22 cellular contexts compared by ENCODE assay signal in genomic region chr2:199477277-199477834, GRCh38. TPM values are rescaled to one million over a fixed set of nuclear protein-coding genes. Genes with fewer than 3 reads are reported as not detected.
DNase-seq lines count a peak whose midpoint lies in the region; ATAC-seq and TF ChIP-seq lines count a peak whose summit lies in the region.
"Had no signal": no experiment of that assay in that cellular context is flagged by ENCODE, and none has a peak within 500 bp of the region (broad histone marks: within the 10 kb centered on the region; RNA-seq: fewer than 3 reads in every experiment).

No MANE protein-coding gene starts in this region.

- H3F3A ChIP-seq in OCI-LY1 (ENCODE audit: insufficient read depth, low read length): no peaks in the 10 kb centered on the region

- H3K27me3 Mint-ChIP-seq in endodermal cell (ENCODE audit: insufficient read depth): peaks cover 48% of the 10 kb centered on the region

- TF ChIP-seq CTCF in OCI-LY1 (IDR thresholded peaks at IDR 0.05; ENCODE audit: low read length): no peak
- TF ChIP-seq CTCF in endodermal cell (conservative IDR thresholded peaks at IDR 0.05): no peak
- TF ChIP-seq CTCF in transverse colon (IDR thresholded peaks at IDR 0.05): peak in 1 of 5 experiments; percentile 0

- H3K27ac Mint-ChIP-seq in endodermal cell: no peak overlapping the region
- H3K27ac Mint-ChIP-seq: CD4-positive, alpha-beta memory T cell; H9; HFFc6 had no signal

- WGBS in endodermal cell (ENCODE audit: insufficient coverage in 1 of 2, insufficient read length in 1 of 2), 2 experiments: 83% methylated on average over 2 of the region's 2 CpGs; no CpG with 5 or more reads in 1 of the 2 experiments
- 28 to 54% methylated on average over 2 of the region's 2 CpGs for WGBS in transverse colon (ENCODE audit: low coverage in 1 of 2), 2 donors

- H3K9me2 ChIP-seq in OCI-LY1 (ENCODE audit: low read depth, low read length): no peaks in the 10 kb centered on the region

- no peak for ATAC-seq in GM19324 (IDR thresholded peaks at IDR 0.05; ENCODE audit: low FRiP score, unreplicated experiment)
- ATAC-seq: A549 had no signal

- no peak overlapping the region for H3K4me2 ChIP-seq in OCI-LY1 (ENCODE audit: low read length)
- H3K4me2 ChIP-seq: A549 had no signal

- H3K4me3 Mint-ChIP-seq in endodermal cell: no peak overlapping the region
- H3K4me3 Mint-ChIP-seq: CD4-positive, alpha-beta memory T cell; H9; HFFc6 had no signal

- H3K9me3 Mint-ChIP-seq in endodermal cell: no peaks in the 10 kb centered on the region
- H3K9me3 Mint-ChIP-seq: H9, HFFc6 had no signal

- H3K9me3 ChIP-seq in OCI-LY1 (ENCODE audit: low read length) (no peaks in the 10 kb centered on the region), endodermal cell (ENCODE audit: control insufficient read depth, low read length) (no peaks in the 10 kb centered on the region), mucosa of rectum (ENCODE audit: control insufficient read depth in 2 of 2, low read length in 2 of 2) (no peaks in the 10 kb centered on the region), transverse colon (no peaks in the 10 kb centered on the region)
- H3K9me3 ChIP-seq: A549 had no signal

- no peaks in the 10 kb centered on the region for H3K36me3 Mint-ChIP-seq in endodermal cell (ENCODE audit: low read depth)
- H3K36me3 Mint-ChIP-seq: CD4-positive, alpha-beta memory T cell had no signal

- H4K20me1 ChIP-seq in OCI-LY1 (ENCODE audit: insufficient read depth, low read length): no peaks in the 10 kb centered on the region

- peak overlapping the region; percentile 39 for H3K27ac ChIP-seq in OCI-LY1 (ENCODE audit: low read depth, low read length, poor library complexity, severe bottlenecking)
- H3K27ac ChIP-seq in endodermal cell (ENCODE audit: low read depth, low read length): no peak overlapping the region
- H3K27ac ChIP-seq in mucosa of rectum (ENCODE audit: low read depth in 2 of 2, low read length in 2 of 2): peak overlapping the region; percentile 67 to 86
- peak overlapping the region; percentile 83 to 90 (median 87) for H3K27ac ChIP-seq in transverse colon
- H3K27ac ChIP-seq: A549, GM23248 had no signal

- no peaks in the 10 kb centered on the region for H3K79me2 ChIP-seq in OCI-LY1 (ENCODE audit: insufficient read depth, low read length)

- TF ChIP-seq EP300 in transverse colon (IDR thresholded peaks at IDR 0.05; ENCODE audit: low read depth): no peak

- H3K4me3 ChIP-seq in OCI-LY1 (ENCODE audit: low read depth, low read length, poor library complexity, severe bottlenecking) (no peak overlapping the region), endodermal cell (ENCODE audit: low read length) (no peak overlapping the region), mucosa of rectum (ENCODE audit: low read length in 2 of 2) (peak overlapping the region; percentile 70 to 77), transverse colon (peak overlapping the region in 3 of 4 donors; percentile 22 to 98 (median 33))
- H3K4me3 ChIP-seq: A549, GM23248 had no signal

- H3K27me3 ChIP-seq in OCI-LY1 (ENCODE audit: insufficient read depth, low read length) (no peaks in the 10 kb centered on the region), endodermal cell (ENCODE audit: control insufficient read depth, insufficient read depth, low read length, poor library complexity, severe bottlenecking) (peaks cover 62% of the 10 kb centered on the region), mucosa of rectum (ENCODE audit: control insufficient read depth in 2 of 2, insufficient read depth in 2 of 2, low read length in 2 of 2) (peaks cover 3 to 7% of the 10 kb centered on the region in 2 donors), transverse colon (peaks cover 23% of the 10 kb centered on the region)

- H3K9ac ChIP-seq in OCI-LY1 (ENCODE audit: low read length): no peak overlapping the region
- H3K9ac ChIP-seq in endodermal cell (ENCODE audit: extremely low read depth, low read length, poor library complexity, severe bottlenecking): no peak overlapping the region
- peak overlapping the region; percentile 47 to 95 for H3K9ac ChIP-seq in mucosa of rectum (ENCODE audit: low read depth in 1 of 2, low read length in 2 of 2)
- H3K9ac ChIP-seq: GM23248 had no signal

- in situ Hi-C loops in transverse colon (cut with MboI; ENCODE audit: low pct_ligation_motif_present in 1 of 4, low pct_unique_long_range_greater_than_20kb in 1 of 4, low sequenced_read_pairs in 3 of 4): loop anchor here (10.0 to 25.0 kb wide), 4 partner anchors 260 to 1165 kb away; no protein-coding TSS in a partner anchor

- no peaks in the 10 kb centered on the region for H3K36me3 ChIP-seq in OCI-LY1 (ENCODE audit: insufficient read depth, low read length)
- no peaks in the 10 kb centered on the region for H3K36me3 ChIP-seq in endodermal cell (ENCODE audit: control insufficient read depth, insufficient read depth, low read length)
- H3K36me3 ChIP-seq in mucosa of rectum (ENCODE audit: control insufficient read depth in 2 of 2, insufficient read depth in 2 of 2, low read length in 2 of 2): no peaks in the 10 kb centered on the region
- no peaks in the 10 kb centered on the region for H3K36me3 ChIP-seq in transverse colon

- H2AFZ ChIP-seq in OCI-LY1 (ENCODE audit: low read length): no peak overlapping the region
- H2AFZ ChIP-seq: GM23248 had no signal

- H3K4me1 Mint-ChIP-seq in endodermal cell: peaks cover 6% of the 10 kb centered on the region
- H3K4me1 Mint-ChIP-seq: CD4-positive, alpha-beta memory T cell; H9 had no signal

- H3K4me1 ChIP-seq in OCI-LY1 (ENCODE audit: insufficient read depth, low read length, severe bottlenecking) (peaks cover 45% of the 10 kb centered on the region), endodermal cell (ENCODE audit: control insufficient read depth, insufficient read depth, low read length) (no peaks in the 10 kb centered on the region), mucosa of rectum (ENCODE audit: control insufficient read depth in 2 of 2, insufficient read depth in 2 of 2, low read length in 2 of 2) (peaks cover 0 to 8% of the 10 kb centered on the region in 2 donors), transverse colon (no peaks in the 10 kb centered on the region)
- H3K4me1 ChIP-seq: A549 had no signal

- intact Hi-C loops in transverse colon (cut with DNase I; ENCODE audit: low total_unique reads): no loop called here

- TF ChIP-seq POLR2A in transverse colon (IDR thresholded peaks at IDR 0.05): peak; percentile 74

- DNase-seq in endodermal cell (peak; percentile 2), transverse colon (peak; percentile 30), Ammon's horn (ENCODE audit: low spot score) (no peak), NCI-H1694 (lab: John Stamatoyannopoulos, UW) (no peak)
- DNase-seq: 8988T; ACHN; AML-193; C1 segment of cervical spinal cord; Calu3; CD4-positive, alpha-beta memory T cell; COR-L47; DMS53; DMS79 treated with DMSO at 0.1 percent for 48 hours; GF-D8; GM23248; H9; HFFc6 had no signal

RNA-seq across cellular contexts. Expression of gene SATB2, which starts 19.6 kb away (rescaled TPM):
- total RNA-seq in endodermal cell (1 to 10 TPM; 2.4 to 3.0 TPM), transverse colon (100 to 1,000 TPM; 289 to 316 (median 293) TPM)
- polyA plus RNA-seq in endodermal cell (2013, experiment 1 of 2): 5.4 TPM
- polyA plus RNA-seq in endodermal cell (2013, experiment 2 of 2): 5.7 TPM
- total RNA-seq: G401 had no signal
- polyA plus RNA-seq: CD4-positive, alpha-beta memory T cell had no signal

Comparison
In these comparisons a context has a peak if more than half of its experiments do, and no peak if none do; other contexts are left out.
1. H3K4me3 ChIP-seq: peak in mucosa of rectum (2 of 2) and transverse colon (3 of 4); none in OCI-LY1 (single experiment) and endodermal cell (single experiment).
2. H3K9ac ChIP-seq: peak in mucosa of rectum (2 of 2); none in OCI-LY1 (single experiment) and endodermal cell (single experiment).
3. DNase-seq: peak in endodermal cell (single experiment) and transverse colon (single experiment); none in Ammon's horn (single experiment) and NCI-H1694 (single experiment).
4. RNA of gene SATB2, which starts 19.6 kb away (total RNA-seq): 289 to 316 TPM in transverse colon; 2.4 to 3.0 TPM in endodermal cell; every median in the first group is over 10 times any median in the second.